In the genomic region with DNA sequence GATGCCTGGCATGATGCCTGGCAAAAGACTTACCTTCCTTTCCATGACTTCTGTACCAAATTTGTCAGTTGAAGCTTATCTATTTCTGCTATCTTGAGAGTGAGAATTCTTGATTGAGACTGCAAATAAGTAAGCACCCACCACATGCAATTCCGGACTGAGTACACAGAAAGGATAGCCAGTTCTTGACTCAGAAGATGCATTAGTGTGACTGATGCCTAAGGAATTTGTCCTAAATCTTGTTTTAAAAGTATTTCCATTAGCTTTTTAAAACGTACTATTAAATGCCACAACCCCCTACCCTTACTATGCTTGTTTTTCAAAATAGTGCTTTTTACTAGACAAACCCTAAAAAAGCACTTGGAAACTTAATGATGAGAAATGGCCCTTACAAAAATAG, we compare ENCODE assay signal across 14 cellular contexts. TPM values are rescaled to one million over a fixed set of nuclear protein-coding genes. Genes with fewer than 3 reads are reported as not detected.
DNase-seq lines count a peak whose midpoint lies in the region; ATAC-seq and TF ChIP-seq lines count a peak whose summit lies in the region.
"Had no signal": no experiment of that assay in that cellular context is flagged by ENCODE, and none has a peak within 500 bp of the region (broad histone marks: within the 10 kb centered on the region; RNA-seq: fewer than 3 reads in every experiment).

No MANE protein-coding gene starts in this region.

- H3K27me3 Mint-ChIP-seq in GM23338 (ENCODE audit: insufficient read depth, low read depth, poor library complexity): no peaks in the 10 kb centered on the region
- H3K27me3 Mint-ChIP-seq in activated naive CD8-positive, alpha-beta T cell treated with anti-CD3 and anti-CD28 coated beads, Interleukin-2, amount 50 U/mL, for 24 hours: no peaks in the 10 kb centered on the region
- no peaks in the 10 kb centered on the region for H3K27me3 Mint-ChIP-seq in activated T-helper 1 cell treated with anti-CD3 and anti-CD28 coated beads, Interleukin-12 subunit alpha, Interleukin-12 subunit beta, Interleukin-2, Interleukin-4 antibody, amounts not matched to agents 30 ng/mL and 10 ng/mL and 1 ng/mL, durations not matched to agents 14 hours and 24 hours and 36 hours (ENCODE audit: insufficient read depth)

- H3K36me3 Mint-ChIP-seq in GM23338 (ENCODE audit: low read depth): peaks cover 4% of the 10 kb centered on the region; the same call in 2 of the 3 replicates
- H3K36me3 Mint-ChIP-seq in activated naive CD8-positive, alpha-beta T cell treated with anti-CD3 and anti-CD28 coated beads, Interleukin-2, amount 50 U/mL, for 24 hours (ENCODE audit: low read depth): peaks cover 10% of the 10 kb centered on the region
- peaks cover 2% of the 10 kb centered on the region for H3K36me3 Mint-ChIP-seq in activated T-helper 1 cell treated with anti-CD3 and anti-CD28 coated beads, Interleukin-12 subunit alpha, Interleukin-12 subunit beta, Interleukin-2, Interleukin-4 antibody, amounts not matched to agents 30 ng/mL and 10 ng/mL and 1 ng/mL, durations not matched to agents 14 hours and 24 hours and 36 hours (ENCODE audit: low read depth)

- no peaks in the 10 kb centered on the region for H3K79me2 ChIP-seq in GM23338 (replicated peaks; ENCODE audit: insufficient read depth)

- no peaks in the 10 kb centered on the region for H3K27me3 ChIP-seq in GM23338 (ENCODE audit: insufficient read depth)
- H3K27me3 ChIP-seq in adrenal gland: no peaks in the 10 kb centered on the region
- no peaks in the 10 kb centered on the region for H3K27me3 ChIP-seq in gastroesophageal sphincter
- no peaks in the 10 kb centered on the region for H3K27me3 ChIP-seq in subcutaneous abdominal adipose tissue (ENCODE audit: control insufficient read depth in 5 of 5, insufficient read depth in 4 of 5, low read length in 5 of 5)

- no peak overlapping the region for H2AFZ ChIP-seq in GM23338

- H3F3A ChIP-seq in GM23338 (replicated peaks; ENCODE audit: low read depth): no peaks in the 10 kb centered on the region

- H3K9me3 ChIP-seq in adrenal gland (replicated peaks in 1 of 3) (no peaks in the 10 kb centered on the region), gastroesophageal sphincter (no peaks in the 10 kb centered on the region), subcutaneous abdominal adipose tissue (ENCODE audit: control insufficient read depth in 5 of 5, low read length in 5 of 5) (no peaks in the 10 kb centered on the region)

- H4K20me1 ChIP-seq in GM23338 (replicated peaks; ENCODE audit: insufficient read depth): no peaks in the 10 kb centered on the region

- no peaks in the 10 kb centered on the region for H3K9me3 Mint-ChIP-seq in GM23338
- no peaks in the 10 kb centered on the region for H3K9me3 Mint-ChIP-seq in activated naive CD8-positive, alpha-beta T cell treated with anti-CD3 and anti-CD28 coated beads, Interleukin-2, amount 50 U/mL, for 24 hours
- no peaks in the 10 kb centered on the region for H3K9me3 Mint-ChIP-seq in activated T-helper 1 cell treated with anti-CD3 and anti-CD28 coated beads, Interleukin-12 subunit alpha, Interleukin-12 subunit beta, Interleukin-2, Interleukin-4 antibody, amounts not matched to agents 30 ng/mL and 10 ng/mL and 1 ng/mL, durations not matched to agents 14 hours and 24 hours and 36 hours
- H3K9me3 Mint-ChIP-seq: neural crest cell had no signal

- no peak for TF ChIP-seq EP300 in gastroesophageal sphincter (IDR thresholded peaks at IDR 0.05)

- peaks cover 6% of the 10 kb centered on the region; the same call in 1 of the 2 replicates for H3K9me2 ChIP-seq in GM23338 (ENCODE audit: insufficient read depth)

- 22 to 28% (median 26%) methylated on average over 2 of the region's 2 CpGs for WGBS in adrenal gland, 4 donors
- 28 to 42% methylated on average over 2 of the region's 2 CpGs for WGBS in gastroesophageal sphincter (ENCODE audit: low coverage in 1 of 2), 2 donors

- TF ChIP-seq CTCF in GM23338 (conservative IDR thresholded peaks at IDR 0.05; ENCODE audit: low read depth in 2 of 2) (no peak), adrenal gland (IDR thresholded peaks at IDR 0.05) (no peak), gastroesophageal sphincter (IDR thresholded peaks at IDR 0.05) (no peak)

- no peak overlapping the region for H3K4me3 Mint-ChIP-seq in GM23338
- no peak overlapping the region for H3K4me3 Mint-ChIP-seq in activated naive CD8-positive, alpha-beta T cell treated with anti-CD3 and anti-CD28 coated beads, Interleukin-2, amount 50 U/mL, for 24 hours
- H3K4me3 Mint-ChIP-seq in activated T-helper 1 cell treated with anti-CD3 and anti-CD28 coated beads, Interleukin-12 subunit alpha, Interleukin-12 subunit beta, Interleukin-2, Interleukin-4 antibody, amounts not matched to agents 30 ng/mL and 10 ng/mL and 1 ng/mL, durations not matched to agents 14 hours and 24 hours and 36 hours: no peak overlapping the region
- H3K4me3 Mint-ChIP-seq: neural crest cell had no signal

- TF ChIP-seq POLR2A in adrenal gland (IDR thresholded peaks at IDR 0.05) (peak in 1 of 2 donors; percentile 16), gastroesophageal sphincter (IDR thresholded peaks at IDR 0.05) (no peak)

- no peak overlapping the region for H3K4me2 ChIP-seq in GM23338

- H3K27ac Mint-ChIP-seq in GM23338: no peak overlapping the region
- no peak overlapping the region for H3K27ac Mint-ChIP-seq in activated naive CD8-positive, alpha-beta T cell treated with anti-CD3 and anti-CD28 coated beads, Interleukin-2, amount 50 U/mL, for 24 hours
- H3K27ac Mint-ChIP-seq in activated T-helper 1 cell treated with anti-CD3 and anti-CD28 coated beads, Interleukin-12 subunit alpha, Interleukin-12 subunit beta, Interleukin-2, Interleukin-4 antibody, amounts not matched to agents 30 ng/mL and 10 ng/mL and 1 ng/mL, durations not matched to agents 14 hours and 24 hours and 36 hours: no peak overlapping the region

- intact Hi-C loops in adrenal gland (cut with DNase I): no loop called here
- intact Hi-C loops in activated T-helper 1 cell treated with anti-CD3 and anti-CD28 coated beads, Interleukin-12 subunit alpha, Interleukin-12 subunit beta, Interleukin-2, Interleukin-4 antibody, amounts not matched to agents 30 ng/mL and 10 ng/mL and 1 ng/mL, durations not matched to agents 14 hours and 24 hours and 36 hours (cut with micrococcal nuclease): no loop called here

- no peak overlapping the region for H3K9ac ChIP-seq in subcutaneous abdominal adipose tissue (ENCODE audit: low read length in 5 of 5)

- H3K4me3 ChIP-seq in GM23338: no peak overlapping the region
- no peak overlapping the region for H3K4me3 ChIP-seq in adrenal gland
- H3K4me3 ChIP-seq in gastroesophageal sphincter: no peak overlapping the region
- no peak overlapping the region for H3K4me3 ChIP-seq in subcutaneous abdominal adipose tissue (ENCODE audit: low read depth in 1 of 5, low read length in 5 of 5)

- no peaks in the 10 kb centered on the region for H3K36me3 ChIP-seq in GM23338 (ENCODE audit: insufficient read depth)
- peaks cover 0 to 15% of the 10 kb centered on the region in 2 donors for H3K36me3 ChIP-seq in adrenal gland (replicated peaks in 1 of 2)
- H3K36me3 ChIP-seq in gastroesophageal sphincter: peaks cover 0 to 26% of the 10 kb centered on the region in 2 donors
- peaks cover 14 to 20% (median 19%) of the 10 kb centered on the region in 5 donors for H3K36me3 ChIP-seq in subcutaneous abdominal adipose tissue (ENCODE audit: control insufficient read depth in 5 of 5, insufficient read depth in 5 of 5, low read length in 5 of 5)

- DNase-seq in GM23338 (ENCODE audit: low spot score) (no peak), adrenal gland (peak in 5 of 7 donors; percentile 19 to 33 (median 27)), iPS-NIHi7 (ENCODE audit: extremely low spot score) (no peak)
- DNase-seq in activated naive CD8-positive, alpha-beta T cell treated with anti-CD3 and anti-CD28 coated beads, Interleukin-2, amount 50 U/mL, for 24 hours: no peak
- no peak for DNase-seq in activated T-helper 1 cell treated with anti-CD3 and anti-CD28 coated beads, Interleukin-12 subunit alpha, Interleukin-12 subunit beta, Interleukin-2, Interleukin-4 antibody, amounts not matched to agents 30 ng/mL and 10 ng/mL and 1 ng/mL, durations not matched to agents 14 hours and 24 hours and 36 hours (ENCODE audit: low spot score)
- DNase-seq: caudate nucleus; DMS 273 treated with DMSO at 0.1 percent for 48 hours; NCI-H526; stimulated activated CD4-positive, alpha-beta T cell treated with anti-CD3 and anti-CD28 coated beads, Interleukin-2, amount 100 ng/mL, for 24 hours; substantia nigra had no signal

- H3K27ac ChIP-seq in GM23338 (ENCODE audit: low read depth) (0 out of 2 replicates have a peak overlapping the region, but pooled peaks have one; percentile 8), adrenal gland (peak overlapping the region in 3 of 5 donors; percentile 36 to 66 (median 45)), gastroesophageal sphincter (peak overlapping the region in 3 of 4 donors; percentile 5 to 30 (median 15)), subcutaneous abdominal adipose tissue (ENCODE audit: low read depth, low read length) (peak overlapping the region; percentile 52)

- no peak for ATAC-seq in GM23338
- ATAC-seq in gastroesophageal sphincter: peak; percentile 57
- ATAC-seq in activated naive CD8-positive, alpha-beta T cell treated with anti-CD3 and anti-CD28 coated beads, Interleukin-2, amount 50 U/mL, for 24 hours: no peak
- no peak for ATAC-seq in HG02610 (IDR thresholded peaks at IDR 0.05; ENCODE audit: unreplicated experiment)

- H3K4me1 ChIP-seq in GM23338 (ENCODE audit: insufficient read depth): peaks cover 48% of the 10 kb centered on the region
- H3K4me1 ChIP-seq in adrenal gland (replicated peaks in 1 of 2): peaks cover 5 to 37% of the 10 kb centered on the region in 2 donors
- peaks cover 0 to 15% (median 0%) of the 10 kb centered on the region in 3 donors for H3K4me1 ChIP-seq in gastroesophageal sphincter
- H3K4me1 ChIP-seq in subcutaneous abdominal adipose tissue (ENCODE audit: control insufficient read depth in 5 of 5, insufficient read depth in 5 of 5, low read length in 5 of 5): peaks cover 0 to 28% (median 0%) of the 10 kb centered on the region in 5 donors

- H3K4me1 Mint-ChIP-seq in GM23338: peaks cover 57% of the 10 kb centered on the region
- H3K4me1 Mint-ChIP-seq in activated naive CD8-positive, alpha-beta T cell treated with anti-CD3 and anti-CD28 coated beads, Interleukin-2, amount 50 U/mL, for 24 hours: peaks cover 3% of the 10 kb centered on the region
- H3K4me1 Mint-ChIP-seq in activated T-helper 1 cell treated with anti-CD3 and anti-CD28 coated beads, Interleukin-12 subunit alpha, Interleukin-12 subunit beta, Interleukin-2, Interleukin-4 antibody, amounts not matched to agents 30 ng/mL and 10 ng/mL and 1 ng/mL, durations not matched to agents 14 hours and 24 hours and 36 hours (ENCODE audit: low read depth): no peaks in the 10 kb centered on the region
- H3K4me1 Mint-ChIP-seq: neural crest cell had no signal

RNA-seq across cellular contexts. Expression of a gene that starts 0.5 kb away (rescaled TPM):
- total RNA-seq in GM23338 (2014; rRNA removed; shearing (Covaris generic)): 0.35 TPM in 1 of 2 replicates, not detected in the other
- polyA plus RNA-seq in GM23338 (2016; fragmentation: Nextera tagmentation; extraction: Ambion mirVana): 0.09 TPM in 1 of 2 replicates, not detected in the other
- total RNA-seq in adrenal gland: 1 to 10 TPM in 2 of 8 donors, under 1 TPM in 5, not detected in 1; 0.30 to 1.2 (median 0.58) TPM
- polyA plus RNA-seq in adrenal gland: 1 to 10 TPM in 1 of 3 donors, under 1 TPM in 2; 0.37 to 1.2 (median 0.84) TPM
- total RNA-seq in gastroesophageal sphincter: under 1 TPM in 2 of 4 donors, not detected in 2; 0.27 to 0.35 TPM
- not detected in 2 replicates for total RNA-seq in activated T-helper 1 cell treated with anti-CD3 and anti-CD28 coated beads, Interleukin-12 subunit alpha, Interleukin-12 subunit beta, Interleukin-2, Interleukin-4 antibody, amounts not matched to agents 30 ng/mL and 10 ng/mL and 1 ng/mL, durations not matched to agents 14 hours and 24 hours and 36 hours

RNA-seq across cellular contexts. Expression of a gene that starts 54.6 kb away (rescaled TPM):
- 42.0 and 57.7 TPM in 2 replicates for total RNA-seq in GM23338 (2014; rRNA removed; shearing (Covaris generic))
- polyA plus RNA-seq in GM23338 (2016; fragmentation: Nextera tagmentation; extraction: Ambion mirVana) (46.3 and 48.9 TPM in 2 replicates), adrenal gland (10 to 100 TPM; 12.3 to 33.6 (median 18.8) TPM)
- total RNA-seq in adrenal gland (10 to 100 TPM; 27.7 to 39.9 (median 35.6) TPM), gastroesophageal sphincter (10 to 100 TPM; 12.3 to 32.8 (median 24.4) TPM)
- 14.9 and 19.4 TPM in 2 replicates for total RNA-seq in activated T-helper 1 cell treated with anti-CD3 and anti-CD28 coated beads, Interleukin-12 subunit alpha, Interleukin-12 subunit beta, Interleukin-2, Interleukin-4 antibody, amounts not matched to agents 30 ng/mL and 10 ng/mL and 1 ng/mL, durations not matched to agents 14 hours and 24 hours and 36 hours

Comparison
In these comparisons a context has a peak if more than half of its experiments do, and no peak if none do; other contexts are left out.
1. DNase-seq: peak in adrenal gland (5 of 7); none in GM23338 (single experiment), activated naive CD8-positive, alpha-beta T cell treated with anti-CD3 and anti-CD28 coated beads, Interleukin-2, amount 50 U/mL, for 24 hours (single experiment), activated T-helper 1 cell treated with anti-CD3 and anti-CD28 coated beads, Interleukin-12 subunit alpha, Interleukin-12 subunit beta, Interleukin-2, Interleukin-4 antibody, amounts not matched to agents 30 ng/mL and 10 ng/mL and 1 ng/mL, durations not matched to agents 14 hours and 24 hours and 36 hours (single experiment) and iPS-NIHi7 (single experiment).
2. Peak in every context shown above with its lines, with median percentiles within 50 percentile points of each other: H3K27ac ChIP-seq.